In genomic region chr2:69683170-69683971, GRCh38 we compare ENCODE assay signal across 8 cellular contexts. TPM values are rescaled to one million over a fixed set of nuclear protein-coding genes. Genes with fewer than 3 reads are reported as not detected.
DNase-seq lines count a peak whose midpoint lies in the region; ATAC-seq and TF ChIP-seq lines count a peak whose summit lies in the region.

No MANE protein-coding gene starts in this region.

- no peaks in the 10 kb centered on the region for H3K27me3 Mint-ChIP-seq in CD4-positive, alpha-beta T cell
- H3K27me3 Mint-ChIP-seq in effector memory CD8-positive, alpha-beta T cell, result no peaks in the 10 kb centered on the region

- no peaks in the 10 kb centered on the region for H3K27me3 ChIP-seq in CD4-positive, alpha-beta T cell (ENCODE audit: control insufficient read depth, insufficient read depth, low read length)

- CTCF ChIA-PET in CD4-positive, alpha-beta T cell (lab: Charles Lee), result interaction anchor here (0.9 to 1.6 kb wide), 3 partner anchors 14 to 38 kb away, joined by 3 read pairs; no protein-coding TSS in a partner anchor

- H3K9me3 ChIP-seq in CD4-positive, alpha-beta T cell (ENCODE audit: control insufficient read depth, low read length), result no peaks in the 10 kb centered on the region

- POLR2A ChIA-PET in CD4-positive, alpha-beta T cell (lab: Charles Lee), result interaction anchor here (0.6 to 5.9 kb wide), 14 partner anchors 8 to 403 kb away, joined by 3 to 62 read pairs (median 4); partner anchors contain the start of genes AAK1 and GMCL1

- DNase-seq in CD4-positive, alpha-beta T cell, result no peak
- peak; percentile 61 for DNase-seq in OCI-M1 (lab: John Stamatoyannopoulos, UW)
- DNase-seq in effector memory CD8-positive, alpha-beta T cell, result no peak
- DNase-seq in omental fat pad (ENCODE audit: low spot score), result no peak
- no peak for DNase-seq in hypothalamus (lab: John Stamatoyannopoulos, UW)
- no peak for DNase-seq in NCI-H510A treated with DMSO at 0.1 percent for 48 hours (lab: John Stamatoyannopoulos, UW)
- no peak for DNase-seq in C1 segment of cervical spinal cord (lab: John Stamatoyannopoulos, UW)
- no peak for DNase-seq in cortex of kidney (lab: John Stamatoyannopoulos, UW)

- H3K4me3 Mint-ChIP-seq in CD4-positive, alpha-beta T cell, result peak overlapping the region; percentile 42
- peak overlapping the region; percentile 16 to 28 for H3K4me3 Mint-ChIP-seq in effector memory CD8-positive, alpha-beta T cell

- no peaks in the 10 kb centered on the region for H3K9me3 Mint-ChIP-seq in CD4-positive, alpha-beta T cell
- H3K9me3 Mint-ChIP-seq in effector memory CD8-positive, alpha-beta T cell, result no peaks in the 10 kb centered on the region

- intact Hi-C loops in CD4-positive, alpha-beta T cell (cut with DNase I, micrococcal nuclease), result no loop called here

- H3K27ac Mint-ChIP-seq in CD4-positive, alpha-beta T cell, result peak overlapping the region; percentile 70
- peak overlapping the region; percentile 26 to 33 for H3K27ac Mint-ChIP-seq in effector memory CD8-positive, alpha-beta T cell

- ATAC-seq in CD4-positive, alpha-beta T cell (ENCODE audit: poor library complexity), result no peak
- ATAC-seq in effector memory CD8-positive, alpha-beta T cell (replicated peaks), result no peak
- ATAC-seq in omental fat pad (ENCODE audit: low FRiP score), result peak; percentile 76

- peaks cover 74% of the 10 kb centered on the region for H3K4me1 Mint-ChIP-seq in CD4-positive, alpha-beta T cell (ENCODE audit: low read depth)
- peaks cover 24 to 33% of the 10 kb centered on the region in 2 donors for H3K4me1 Mint-ChIP-seq in effector memory CD8-positive, alpha-beta T cell (ENCODE audit: low read depth in 2 of 2)

- no peaks in the 10 kb centered on the region for H3K36me3 Mint-ChIP-seq in CD4-positive, alpha-beta T cell (ENCODE audit: low read depth)
- H3K36me3 Mint-ChIP-seq in effector memory CD8-positive, alpha-beta T cell (ENCODE audit: insufficient read depth), result no peaks in the 10 kb centered on the region

- no peak overlapping the region for H3K27ac ChIP-seq in CD4-positive, alpha-beta T cell (ENCODE audit: low read depth, low read length)

- TF ChIP-seq CTCF in CD4-positive, alpha-beta T cell (IDR thresholded peaks at IDR 0.05), result no peak
- no peak for TF ChIP-seq CTCF in omental fat pad (IDR thresholded peaks at IDR 0.05)

RNA-seq across cellular contexts. Expression of gene AAK1, which starts 39.8 kb away (rescaled TPM):
- total RNA-seq in CD4-positive, alpha-beta T cell, result 100 to 1,000 TPM; 201 to 208 TPM
- 10 to 100 TPM; 41.4 to 62.3 (median 42.5) TPM for total RNA-seq in omental fat pad

RNA-seq across cellular contexts. Expression of gene ANXA4, which starts 58.6 kb away (rescaled TPM):
- 1 to 10 TPM; 4.0 to 5.3 TPM for total RNA-seq in CD4-positive, alpha-beta T cell
- total RNA-seq in omental fat pad, result 10 to 100 TPM; 36.6 to 52.3 (median 40.7) TPM

Comparison
In these comparisons a context has a peak if more than half of its experiments do, and no peak if none do; other contexts are left out.
1. RNA of gene ANXA4, which starts 58.6 kb away (total RNA-seq): 36.6 to 52.3 TPM in omental fat pad; 4.0 to 5.3 TPM in CD4-positive, alpha-beta T cell; every median in the first group is over 4 times any median in the second.